Comparison of ENCODE assay signal across 14 cellular contexts in genomic region chr2:140714586-140714985, GRCh38.
A peak's percentile ranks its signal among the peaks of the same experiment; 100 is the strongest.
DNase-seq lines count a peak whose midpoint lies in the region; ATAC-seq and TF ChIP-seq lines count a peak whose summit lies in the region.
"Had no signal": no experiment of that assay in that cellular context is flagged by ENCODE, and none has a peak within 500 bp of the region (broad histone marks: within the 10 kb centered on the region; RNA-seq: fewer than 3 reads in every experiment).

No MANE protein-coding gene starts in this region.

- no peak for TF ChIP-seq CTCF in epithelial cell of esophagus (IDR thresholded peaks at IDR 0.05; ENCODE audit: insufficient read depth, low read depth, low read length, missing control alignments)
- no peak for TF ChIP-seq CTCF in foreskin fibroblast (IDR thresholded peaks at IDR 0.05; ENCODE audit: low read depth, low read length)

- no peak overlapping the region for H3K4me3 ChIP-seq in epithelial cell of esophagus (ENCODE audit: low read length)
- no peak overlapping the region for H3K4me3 ChIP-seq in foreskin fibroblast (ENCODE audit: low read depth in 1 of 2, low read length in 2 of 2)
- H3K4me3 ChIP-seq in skeletal muscle cell (ENCODE audit: low read depth, low read length): no peak overlapping the region
- H3K4me3 ChIP-seq: BLaER1 treated with 17β-estradiol and CSF1 and Interleukin-3, amounts not matched to agents 10 nM and 100 nM; GM23338; K562 had no signal

- DNase-seq in GM04504 (ENCODE audit: low read depth): peak; percentile 5
- DNase-seq in epithelial cell of esophagus (ENCODE audit: low read depth): peak; percentile 2
- DNase-seq in foreskin fibroblast: peak; percentile 1 to 30
- peak; percentile 25 for DNase-seq in skeletal muscle cell (ENCODE audit: low read depth)
- DNase-seq in NCI-H1048 (lab: John Stamatoyannopoulos, UW): no peak
- DNase-seq in MV-4-11 (lab: John Stamatoyannopoulos, UW): no peak
- DNase-seq: ACHN; CD4-positive, CD25-positive, alpha-beta regulatory T cell; DMS 273 treated with DMSO at 0.1 percent for 48 hours; H9 had no signal

- no peak for ATAC-seq in HG03460 (IDR thresholded peaks at IDR 0.05; ENCODE audit: unreplicated experiment)
- ATAC-seq: GM23338, K562 had no signal

Comparison
In these comparisons a context has a peak if more than half of its experiments do, and no peak if none do; other contexts are left out.
1. DNase-seq: peak in GM04504 (single experiment), epithelial cell of esophagus (single experiment), foreskin fibroblast (2 of 2) and skeletal muscle cell (single experiment); none in NCI-H1048 (single experiment) and MV-4-11 (single experiment).